Comparison of ENCODE assay signal across 1 cellular context in the genomic region with DNA sequence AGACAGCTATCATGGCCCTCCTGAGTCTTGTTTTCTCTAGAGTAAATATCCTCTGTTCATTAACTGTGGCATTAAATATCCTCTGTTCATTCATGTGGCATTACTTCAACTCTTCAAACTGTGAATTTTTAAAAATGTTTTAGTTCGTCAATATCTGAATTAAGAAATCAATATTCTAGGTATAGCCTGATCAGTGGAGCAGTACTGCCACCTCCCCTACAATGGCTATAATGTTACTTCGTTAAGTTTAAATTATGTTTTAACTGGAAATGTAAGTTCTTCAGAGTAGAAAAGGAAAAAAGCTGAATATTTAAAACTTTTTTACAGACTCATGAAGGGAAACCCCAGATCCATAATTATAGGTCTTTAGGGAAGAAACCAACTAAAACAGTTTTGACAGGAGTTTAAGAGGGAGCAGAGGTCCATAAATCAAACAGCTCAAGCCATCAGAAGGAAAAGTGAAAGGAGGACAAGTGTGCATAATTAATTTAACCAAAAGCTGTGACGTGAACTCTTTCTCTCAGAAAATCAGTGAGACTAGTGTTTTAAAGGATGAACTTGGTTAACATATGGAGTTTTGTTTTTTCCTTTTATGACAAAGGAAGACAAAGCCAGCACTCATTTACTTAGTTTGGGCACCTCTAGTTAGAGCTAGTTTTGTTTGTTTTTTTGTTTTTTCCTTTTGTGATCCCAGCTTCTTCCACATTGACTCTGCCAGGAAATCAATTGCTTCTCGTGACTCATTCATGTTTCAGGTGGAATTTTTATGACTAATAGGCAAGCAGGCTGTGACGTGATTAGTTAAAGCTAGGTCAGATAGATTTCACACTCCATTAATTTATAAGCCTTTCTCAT.
TF ChIP-seq lines count a peak whose summit lies in the region.

No MANE protein-coding gene starts in this region.

TF ChIP-seq in HEK293, 187 proteins besides CTCF, POLR2A, EP300 and RAD21 (continued from another document and continues in another):
- TF ChIP-seq, protein P1, sequence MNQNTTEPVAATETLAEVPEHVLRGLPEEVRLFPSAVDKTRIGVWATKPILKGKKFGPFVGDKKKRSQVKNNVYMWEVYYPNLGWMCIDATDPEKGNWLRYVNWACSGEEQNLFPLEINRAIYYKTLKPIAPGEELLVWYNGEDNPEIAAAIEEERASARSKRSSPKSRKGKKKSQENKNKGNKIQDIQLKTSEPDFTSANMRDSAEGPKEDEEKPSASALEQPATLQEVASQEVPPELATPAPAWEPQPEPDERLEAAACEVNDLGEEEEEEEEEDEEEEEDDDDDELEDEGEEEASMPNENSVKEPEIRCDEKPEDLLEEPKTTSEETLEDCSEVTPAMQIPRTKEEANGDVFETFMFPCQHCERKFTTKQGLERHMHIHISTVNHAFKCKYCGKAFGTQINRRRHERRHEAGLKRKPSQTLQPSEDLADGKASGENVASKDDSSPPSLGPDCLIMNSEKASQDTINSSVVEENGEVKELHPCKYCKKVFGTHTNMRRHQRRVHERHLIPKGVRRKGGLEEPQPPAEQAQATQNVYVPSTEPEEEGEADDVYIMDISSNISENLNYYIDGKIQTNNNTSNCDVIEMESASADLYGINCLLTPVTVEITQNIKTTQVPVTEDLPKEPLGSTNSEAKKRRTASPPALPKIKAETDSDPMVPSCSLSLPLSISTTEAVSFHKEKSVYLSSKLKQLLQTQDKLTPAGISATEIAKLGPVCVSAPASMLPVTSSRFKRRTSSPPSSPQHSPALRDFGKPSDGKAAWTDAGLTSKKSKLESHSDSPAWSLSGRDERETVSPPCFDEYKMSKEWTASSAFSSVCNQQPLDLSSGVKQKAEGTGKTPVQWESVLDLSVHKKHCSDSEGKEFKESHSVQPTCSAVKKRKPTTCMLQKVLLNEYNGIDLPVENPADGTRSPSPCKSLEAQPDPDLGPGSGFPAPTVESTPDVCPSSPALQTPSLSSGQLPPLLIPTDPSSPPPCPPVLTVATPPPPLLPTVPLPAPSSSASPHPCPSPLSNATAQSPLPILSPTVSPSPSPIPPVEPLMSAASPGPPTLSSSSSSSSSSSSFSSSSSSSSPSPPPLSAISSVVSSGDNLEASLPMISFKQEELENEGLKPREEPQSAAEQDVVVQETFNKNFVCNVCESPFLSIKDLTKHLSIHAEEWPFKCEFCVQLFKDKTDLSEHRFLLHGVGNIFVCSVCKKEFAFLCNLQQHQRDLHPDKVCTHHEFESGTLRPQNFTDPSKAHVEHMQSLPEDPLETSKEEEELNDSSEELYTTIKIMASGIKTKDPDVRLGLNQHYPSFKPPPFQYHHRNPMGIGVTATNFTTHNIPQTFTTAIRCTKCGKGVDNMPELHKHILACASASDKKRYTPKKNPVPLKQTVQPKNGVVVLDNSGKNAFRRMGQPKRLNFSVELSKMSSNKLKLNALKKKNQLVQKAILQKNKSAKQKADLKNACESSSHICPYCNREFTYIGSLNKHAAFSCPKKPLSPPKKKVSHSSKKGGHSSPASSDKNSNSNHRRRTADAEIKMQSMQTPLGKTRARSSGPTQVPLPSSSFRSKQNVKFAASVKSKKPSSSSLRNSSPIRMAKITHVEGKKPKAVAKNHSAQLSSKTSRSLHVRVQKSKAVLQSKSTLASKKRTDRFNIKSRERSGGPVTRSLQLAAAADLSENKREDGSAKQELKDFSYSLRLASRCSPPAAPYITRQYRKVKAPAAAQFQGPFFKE (tag by site-specific recombination; IDR thresholded peaks at IDR 0.05; ENCODE audit: borderline replicate concordance), result no peak
- TF ChIP-seq GFI1B (tag by site-specific recombination; IDR thresholded peaks at IDR 0.05) (no peak), ZSCAN16 (tag by site-specific recombination; IDR thresholded peaks at IDR 0.05) (no peak), ZNF654 (tag by site-specific recombination; IDR thresholded peaks at IDR 0.05; ENCODE audit: low read depth) (no peak), ZNF324 (tag by site-specific recombination; IDR thresholded peaks at IDR 0.05) (no peak), SP7 (tag by site-specific recombination; IDR thresholded peaks at IDR 0.05) (peak; percentile 92), ZNF19 (tag by site-specific recombination; IDR thresholded peaks at IDR 0.05; ENCODE audit: low read depth) (no peak), GLI2 (tag by site-specific recombination; IDR thresholded peaks at IDR 0.05; ENCODE audit: borderline replicate concordance, low read depth) (no peak), ZNF837 (tag by site-specific recombination; IDR thresholded peaks at IDR 0.05) (no peak), ZNF473 (tag by site-specific recombination; IDR thresholded peaks at IDR 0.05) (no peak), ZNF366 (tag by site-specific recombination; conservative IDR thresholded peaks at IDR 0.05) (no peak), OVOL3 (tag by site-specific recombination; IDR thresholded peaks at IDR 0.05) (no peak), ZBTB21 (tag by site-specific recombination; IDR thresholded peaks at IDR 0.05) (peak; percentile 78), ZNF426 (tag by site-specific recombination; IDR thresholded peaks at IDR 0.05) (no peak), ZNF16 (tag by site-specific recombination; IDR thresholded peaks at IDR 0.05; ENCODE audit: low read depth) (no peak), TCF7L2 (IDR thresholded peaks at IDR 0.05; ENCODE audit: borderline replicate concordance, low read depth, low read length) (no peak), ZNF350 (tag by site-specific recombination; IDR thresholded peaks at IDR 0.05) (no peak), KLF8 (tag by site-specific recombination; IDR thresholded peaks at IDR 0.05) (0 out of 2 replicates have a peak, but pooled peaks have one; percentile 11), ZNF670 (tag by site-specific recombination; IDR thresholded peaks at IDR 0.05; ENCODE audit: low read depth) (no peak), ZNF785 (tag by site-specific recombination; IDR thresholded peaks at IDR 0.05) (no peak), ZIC2 (tag by site-specific recombination; IDR thresholded peaks at IDR 0.05) (no peak), ZNF830 (tag by site-specific recombination; IDR thresholded peaks at IDR 0.05; ENCODE audit: low read depth) (no peak), ZNF175 (tag by site-specific recombination; IDR thresholded peaks at IDR 0.05) (no peak), ZNF10 (tag by site-specific recombination; IDR thresholded peaks at IDR 0.05) (no peak), ZNF394 (tag by site-specific recombination; IDR thresholded peaks at IDR 0.05; ENCODE audit: borderline replicate concordance) (peak; percentile 49; the same call in 1 of the 2 replicates), ZNF544 (tag by site-specific recombination; IDR thresholded peaks at IDR 0.05) (no peak), ZNF423 (tag by site-specific recombination; IDR thresholded peaks at IDR 0.05) (no peak), SP2 (tag by site-specific recombination; IDR thresholded peaks at IDR 0.05) (no peak), ZNF132 (tag by site-specific recombination; IDR thresholded peaks at IDR 0.05; ENCODE audit: borderline replicate concordance) (no peak), ZNF558 (tag by site-specific recombination; IDR thresholded peaks at IDR 0.05) (no peak), GLIS2 (tag by site-specific recombination; IDR thresholded peaks at IDR 0.05) (no peak), ZBTB1 (tag by site-specific recombination; IDR thresholded peaks at IDR 0.05) (no peak), ZNF660 (tag by site-specific recombination; IDR thresholded peaks at IDR 0.05) (no peak), ZNF23 (tag by site-specific recombination; IDR thresholded peaks at IDR 0.05; ENCODE audit: borderline replicate concordance) (no peak), ZBTB17 (tag by site-specific recombination; IDR thresholded peaks at IDR 0.05) (no peak), PRDM1 (tag by site-specific recombination; IDR thresholded peaks at IDR 0.05) (peak; percentile 54), ZNF214 (tag by site-specific recombination; IDR thresholded peaks at IDR 0.05; ENCODE audit: borderline replicate concordance) (no peak), ZBTB20 (tag by site-specific recombination; IDR thresholded peaks at IDR 0.05) (no peak), ZNF37A (tag by site-specific recombination; IDR thresholded peaks at IDR 0.05) (no peak)
- TF ChIP-seq, protein P2, sequence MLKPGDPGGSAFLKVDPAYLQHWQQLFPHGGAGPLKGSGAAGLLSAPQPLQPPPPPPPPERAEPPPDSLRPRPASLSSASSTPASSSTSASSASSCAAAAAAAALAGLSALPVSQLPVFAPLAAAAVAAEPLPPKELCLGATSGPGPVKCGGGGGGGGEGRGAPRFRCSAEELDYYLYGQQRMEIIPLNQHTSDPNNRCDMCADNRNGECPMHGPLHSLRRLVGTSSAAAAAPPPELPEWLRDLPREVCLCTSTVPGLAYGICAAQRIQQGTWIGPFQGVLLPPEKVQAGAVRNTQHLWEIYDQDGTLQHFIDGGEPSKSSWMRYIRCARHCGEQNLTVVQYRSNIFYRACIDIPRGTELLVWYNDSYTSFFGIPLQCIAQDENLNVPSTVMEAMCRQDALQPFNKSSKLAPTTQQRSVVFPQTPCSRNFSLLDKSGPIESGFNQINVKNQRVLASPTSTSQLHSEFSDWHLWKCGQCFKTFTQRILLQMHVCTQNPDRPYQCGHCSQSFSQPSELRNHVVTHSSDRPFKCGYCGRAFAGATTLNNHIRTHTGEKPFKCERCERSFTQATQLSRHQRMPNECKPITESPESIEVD (tag by site-specific recombination; IDR thresholded peaks at IDR 0.05), result peak; percentile 73
- TF ChIP-seq, protein P3, sequence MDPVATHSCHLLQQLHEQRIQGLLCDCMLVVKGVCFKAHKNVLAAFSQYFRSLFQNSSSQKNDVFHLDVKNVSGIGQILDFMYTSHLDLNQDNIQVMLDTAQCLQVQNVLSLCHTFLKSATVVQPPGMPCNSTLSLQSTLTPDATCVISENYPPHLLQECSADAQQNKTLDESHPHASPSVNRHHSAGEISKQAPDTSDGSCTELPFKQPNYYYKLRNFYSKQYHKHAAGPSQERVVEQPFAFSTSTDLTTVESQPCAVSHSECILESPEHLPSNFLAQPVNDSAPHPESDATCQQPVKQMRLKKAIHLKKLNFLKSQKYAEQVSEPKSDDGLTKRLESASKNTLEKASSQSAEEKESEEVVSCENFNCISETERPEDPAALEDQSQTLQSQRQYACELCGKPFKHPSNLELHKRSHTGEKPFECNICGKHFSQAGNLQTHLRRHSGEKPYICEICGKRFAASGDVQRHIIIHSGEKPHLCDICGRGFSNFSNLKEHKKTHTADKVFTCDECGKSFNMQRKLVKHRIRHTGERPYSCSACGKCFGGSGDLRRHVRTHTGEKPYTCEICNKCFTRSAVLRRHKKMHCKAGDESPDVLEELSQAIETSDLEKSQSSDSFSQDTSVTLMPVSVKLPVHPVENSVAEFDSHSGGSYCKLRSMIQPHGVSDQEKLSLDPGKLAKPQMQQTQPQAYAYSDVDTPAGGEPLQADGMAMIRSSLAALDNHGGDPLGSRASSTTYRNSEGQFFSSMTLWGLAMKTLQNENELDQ (tag by site-specific recombination; IDR thresholded peaks at IDR 0.05; ENCODE audit: low read depth), result no peak
- TF ChIP-seq, protein P4, sequence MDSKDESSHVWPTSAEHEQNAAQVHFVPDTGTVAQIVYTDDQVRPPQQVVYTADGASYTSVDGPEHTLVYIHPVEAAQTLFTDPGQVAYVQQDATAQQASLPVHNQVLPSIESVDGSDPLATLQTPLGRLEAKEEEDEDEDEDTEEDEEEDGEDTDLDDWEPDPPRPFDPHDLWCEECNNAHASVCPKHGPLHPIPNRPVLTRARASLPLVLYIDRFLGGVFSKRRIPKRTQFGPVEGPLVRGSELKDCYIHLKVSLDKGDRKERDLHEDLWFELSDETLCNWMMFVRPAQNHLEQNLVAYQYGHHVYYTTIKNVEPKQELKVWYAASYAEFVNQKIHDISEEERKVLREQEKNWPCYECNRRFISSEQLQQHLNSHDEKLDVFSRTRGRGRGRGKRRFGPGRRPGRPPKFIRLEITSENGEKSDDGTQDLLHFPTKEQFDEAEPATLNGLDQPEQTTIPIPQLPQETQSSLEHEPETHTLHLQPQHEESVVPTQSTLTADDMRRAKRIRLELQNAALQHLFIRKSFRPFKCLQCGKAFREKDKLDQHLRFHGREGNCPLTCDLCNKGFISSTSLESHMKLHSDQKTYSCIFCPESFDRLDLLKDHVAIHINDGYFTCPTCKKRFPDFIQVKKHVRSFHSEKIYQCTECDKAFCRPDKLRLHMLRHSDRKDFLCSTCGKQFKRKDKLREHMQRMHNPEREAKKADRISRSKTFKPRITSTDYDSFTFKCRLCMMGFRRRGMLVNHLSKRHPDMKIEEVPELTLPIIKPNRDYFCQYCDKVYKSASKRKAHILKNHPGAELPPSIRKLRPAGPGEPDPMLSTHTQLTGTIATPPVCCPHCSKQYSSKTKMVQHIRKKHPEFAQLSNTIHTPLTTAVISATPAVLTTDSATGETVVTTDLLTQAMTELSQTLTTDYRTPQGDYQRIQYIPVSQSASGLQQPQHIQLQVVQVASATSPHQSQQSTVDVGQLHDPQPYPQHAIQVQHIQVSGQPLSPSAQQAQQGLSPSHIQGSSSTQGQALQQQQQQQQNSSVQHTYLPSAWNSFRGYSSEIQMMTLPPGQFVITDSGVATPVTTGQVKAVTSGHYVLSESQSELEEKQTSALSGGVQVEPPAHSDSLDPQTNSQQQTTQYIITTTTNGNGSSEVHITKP (tag by site-specific recombination; IDR thresholded peaks at IDR 0.05), result peak; percentile 65; the same call in 1 of the 2 replicates
- TF ChIP-seq, protein P5, sequence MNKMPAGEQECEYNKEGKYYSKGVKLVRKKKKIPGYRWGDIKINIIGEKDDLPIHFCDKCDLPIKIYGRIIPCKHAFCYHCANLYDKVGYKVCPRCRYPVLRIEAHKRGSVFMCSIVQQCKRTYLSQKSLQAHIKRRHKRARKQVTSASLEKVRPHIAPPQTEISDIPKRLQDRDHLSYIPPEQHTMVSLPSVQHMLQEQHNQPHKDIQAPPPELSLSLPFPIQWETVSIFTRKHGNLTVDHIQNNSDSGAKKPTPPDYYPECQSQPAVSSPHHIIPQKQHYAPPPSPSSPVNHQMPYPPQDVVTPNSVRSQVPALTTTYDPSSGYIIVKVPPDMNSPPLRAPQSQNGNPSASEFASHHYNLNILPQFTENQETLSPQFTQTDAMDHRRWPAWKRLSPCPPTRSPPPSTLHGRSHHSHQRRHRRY (tag by site-specific recombination; IDR thresholded peaks at IDR 0.05), result no peak
- TF ChIP-seq, protein P6, sequence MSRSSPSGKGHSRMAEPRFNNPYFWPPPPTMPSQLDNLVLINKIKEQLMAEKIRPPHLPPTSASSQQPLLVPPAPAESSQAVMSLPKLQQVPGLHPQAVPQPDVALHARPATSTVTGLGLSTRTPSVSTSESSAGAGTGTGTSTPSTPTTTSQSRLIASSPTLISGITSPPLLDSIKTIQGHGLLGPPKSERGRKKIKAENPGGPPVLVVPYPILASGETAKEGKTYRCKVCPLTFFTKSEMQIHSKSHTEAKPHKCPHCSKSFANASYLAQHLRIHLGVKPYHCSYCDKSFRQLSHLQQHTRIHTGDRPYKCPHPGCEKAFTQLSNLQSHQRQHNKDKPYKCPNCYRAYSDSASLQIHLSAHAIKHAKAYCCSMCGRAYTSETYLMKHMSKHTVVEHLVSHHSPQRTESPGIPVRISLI (tag by site-specific recombination; IDR thresholded peaks at IDR 0.05), result peak; percentile 61; the same call in 1 of the 2 replicates
- TF ChIP-seq, protein P7, sequence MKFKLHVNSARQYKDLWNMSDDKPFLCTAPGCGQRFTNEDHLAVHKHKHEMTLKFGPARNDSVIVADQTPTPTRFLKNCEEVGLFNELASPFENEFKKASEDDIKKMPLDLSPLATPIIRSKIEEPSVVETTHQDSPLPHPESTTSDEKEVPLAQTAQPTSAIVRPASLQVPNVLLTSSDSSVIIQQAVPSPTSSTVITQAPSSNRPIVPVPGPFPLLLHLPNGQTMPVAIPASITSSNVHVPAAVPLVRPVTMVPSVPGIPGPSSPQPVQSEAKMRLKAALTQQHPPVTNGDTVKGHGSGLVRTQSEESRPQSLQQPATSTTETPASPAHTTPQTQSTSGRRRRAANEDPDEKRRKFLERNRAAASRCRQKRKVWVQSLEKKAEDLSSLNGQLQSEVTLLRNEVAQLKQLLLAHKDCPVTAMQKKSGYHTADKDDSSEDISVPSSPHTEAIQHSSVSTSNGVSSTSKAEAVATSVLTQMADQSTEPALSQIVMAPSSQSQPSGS (tag by site-specific recombination; IDR thresholded peaks at IDR 0.05; ENCODE audit: low read depth), result no peak
